Comparison of ENCODE assay signal across 25 cellular contexts in the genomic region with DNA sequence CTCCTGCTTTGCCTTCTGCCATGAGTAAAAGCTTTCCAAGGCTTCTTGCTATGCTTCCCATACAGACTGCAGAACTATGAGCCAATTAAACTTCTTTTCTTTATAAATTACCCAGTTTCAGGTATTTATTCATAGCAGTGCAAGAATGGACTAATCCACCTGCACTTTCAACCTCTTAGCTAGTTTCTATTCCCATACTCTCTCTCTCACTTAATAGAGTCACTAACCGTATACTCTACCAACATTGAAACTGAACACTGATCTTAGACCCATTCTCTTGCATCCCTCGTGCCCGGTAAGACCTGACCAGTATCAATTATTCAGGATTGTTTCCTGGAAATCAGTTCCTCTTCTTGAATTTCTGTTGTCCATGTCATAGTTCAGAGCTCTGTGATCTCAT.
"Had no signal": no experiment of that assay in that cellular context is flagged by ENCODE, and none has a peak within 500 bp of the region (broad histone marks: within the 10 kb centered on the region; RNA-seq: fewer than 3 reads in every experiment).

No MANE protein-coding gene starts in this region.

- H3K4me3 ChIP-seq: colonic mucosa, coronary artery, dorsolateral prefrontal cortex, esophagus muscularis mucosa, esophagus squamous epithelium, gastrocnemius medialis, gastroesophageal sphincter, heart left ventricle, heart right ventricle had no signal

- H3K4me1 Mint-ChIP-seq: endodermal cell had no signal

- H3K27ac Mint-ChIP-seq: dendritic cell treated with granulocyte-macrophage colony-stimulating factor and Interleukin-4, amounts not matched to agents 40 ng/mL and 50 ng/mL, for 4 days; effector memory CD8-positive, alpha-beta T cell; endodermal cell had no signal

- H3K4me3 Mint-ChIP-seq: dendritic cell treated with granulocyte-macrophage colony-stimulating factor and Interleukin-4, amounts not matched to agents 40 ng/mL and 50 ng/mL, for 4 days; effector memory CD8-positive, alpha-beta T cell; endodermal cell had no signal

- H3K27me3 Mint-ChIP-seq: dendritic cell treated with granulocyte-macrophage colony-stimulating factor and Interleukin-4, amounts not matched to agents 40 ng/mL and 50 ng/mL, for 4 days had no signal

- H3K36me3 ChIP-seq: colonic mucosa, esophagus muscularis mucosa, esophagus squamous epithelium, gastrocnemius medialis, gastroesophageal sphincter, heart left ventricle, heart right ventricle had no signal

- H3K4me1 ChIP-seq: colonic mucosa, esophagus muscularis mucosa, esophagus squamous epithelium, gastrocnemius medialis, gastroesophageal sphincter had no signal

- ATAC-seq: effector memory CD8-positive, alpha-beta T cell; esophagus mucosa; foreskin keratinocyte; gastrocnemius medialis; gastroesophageal sphincter; heart left ventricle; heart right ventricle had no signal

- H3K9me3 ChIP-seq: colonic mucosa had no signal

- H3K27me3 ChIP-seq: colonic mucosa, foreskin keratinocyte, gastrocnemius medialis, heart right ventricle had no signal

- H3K27ac ChIP-seq: colonic mucosa, coronary artery, dorsolateral prefrontal cortex, epithelial cell of prostate, esophagus muscularis mucosa, esophagus squamous epithelium, foreskin keratinocyte, gastrocnemius medialis, gastroesophageal sphincter, heart left ventricle, heart right ventricle had no signal

- DNase-seq: colonic mucosa; cortex of kidney; dermis blood vessel endothelial cell; dorsolateral prefrontal cortex; effector CD4-positive, alpha-beta T cell; effector CD8-positive, alpha-beta T cell; effector memory CD4-positive, alpha-beta T cell; effector memory CD8-positive, alpha-beta T cell; endodermal cell; erythroblast; esophagus squamous epithelium; foreskin fibroblast; foreskin keratinocyte; foreskin melanocyte; gastrocnemius medialis; glutamatergic neuron; head of caudate nucleus; heart left ventricle; heart right ventricle had no signal
